In genomic region chr4:15043226-15043625, GRCh38 we compare ENCODE assay signal across 10 cellular contexts. TPM values are rescaled to one million over a fixed set of nuclear protein-coding genes. Genes with fewer than 3 reads are reported as not detected.
DNase-seq lines count a peak whose midpoint lies in the region; ATAC-seq and TF ChIP-seq lines count a peak whose summit lies in the region.
"Had no signal": no experiment of that assay in that cellular context is flagged by ENCODE, and none has a peak within 500 bp of the region (broad histone marks: within the 10 kb centered on the region; RNA-seq: fewer than 3 reads in every experiment).

No MANE protein-coding gene starts in this region.

- DNase-seq in Caco-2: peak in 1 of 2 experiments; percentile 2
- DNase-seq in NB4 (ENCODE audit: low read depth): peak; percentile 14
- peak; percentile 55 for DNase-seq in choroid plexus epithelial cell (ENCODE audit: low read depth)
- no peak for DNase-seq in neural crest cell (ENCODE audit: low read depth, low spot score)
- DNase-seq in HPDE6-E6E7 (ENCODE audit: extremely low spot score): no peak
- DNase-seq: left colon; stimulated activated CD4-positive, alpha-beta T cell treated with anti-CD3 and anti-CD28 coated beads, Interleukin-1b, Interleukin-23, amount 100 ng/mL, for 48 hours had no signal

- POLR2A ChIA-PET in Caco-2 (lab: Charles Lee): no interaction called here

- peaks cover 3% of the 10 kb centered on the region; the same call in 1 of the 2 replicates for H3K4me1 ChIP-seq in Caco-2

- no peaks in the 10 kb centered on the region for H3K9me3 ChIP-seq in Caco-2

- no peak for TF ChIP-seq POLR2A in NB4 (IDR thresholded peaks at IDR 0.05; ENCODE audit: extremely low read depth, insufficient read length)

- H3K36me3 Mint-ChIP-seq in Caco-2 (ENCODE audit: insufficient read depth, unreplicated experiment) (no peaks in the 10 kb centered on the region), neural crest cell (ENCODE audit: low read depth) (peaks cover 3% of the 10 kb centered on the region)

- H3K4me3 Mint-ChIP-seq in Caco-2 (ENCODE audit: unreplicated experiment) (no peak overlapping the region), neural crest cell (no peak overlapping the region)

- no peaks in the 10 kb centered on the region for H3K27me3 ChIP-seq in Caco-2 (replicated peaks; ENCODE audit: control insufficient read depth, insufficient read depth, low read length)

- intact Hi-C loops in Caco-2 (cut with micrococcal nuclease; ENCODE audit: unreplicated experiment): loop anchor here (1.0 kb wide), 2 partner anchors 119 to 154 kb away; no protein-coding TSS in a partner anchor

- BruUV-seq in Caco-2 (replicated peaks; lab: Mats Ljungman, UMichigan): no TSS peak

- H3K27me3 Mint-ChIP-seq in Caco-2 (ENCODE audit: insufficient read depth, unreplicated experiment) (no peaks in the 10 kb centered on the region), neural crest cell (ENCODE audit: low read depth) (no peaks in the 10 kb centered on the region)

- H3K4me3 ChIP-seq in Caco-2 (ENCODE audit: low read depth, low read length): no peak overlapping the region
- no peak overlapping the region for H3K4me3 ChIP-seq in NB4 (ENCODE audit: low read depth, low read length)
- H3K4me3 ChIP-seq in choroid plexus epithelial cell (ENCODE audit: low read depth, low read length): no peak overlapping the region

- no peaks in the 10 kb centered on the region for H3K4me1 Mint-ChIP-seq in Caco-2 (ENCODE audit: low read depth, unreplicated experiment)
- peaks cover 8% of the 10 kb centered on the region for H3K4me1 Mint-ChIP-seq in neural crest cell

- TF ChIP-seq CTCF in Caco-2 (IDR thresholded peaks at IDR 0.05; ENCODE audit: insufficient read depth in 1 of 2, low read depth in 1 of 2, low read length in 1 of 2, severe bottlenecking in 1 of 2, unreplicated experiment in 1 of 2) (peak; percentile 27 to 31), NB4 (IDR thresholded peaks at IDR 0.05; ENCODE audit: low read depth, low read length) (peak; percentile 7), choroid plexus epithelial cell (conservative IDR thresholded peaks at IDR 0.05; ENCODE audit: low read depth, low read length) (peak; percentile 52), neural crest cell (conservative IDR thresholded peaks at IDR 0.05) (peak; percentile 28)

- CTCF ChIA-PET in Caco-2 (lab: Charles Lee): no interaction called here

- ATAC-seq in HG02970 (IDR thresholded peaks at IDR 0.05; ENCODE audit: low FRiP score, unreplicated experiment): no peak
- no peak for ATAC-seq in HG03135 (IDR thresholded peaks at IDR 0.05; ENCODE audit: unreplicated experiment)
- ATAC-seq in HG03378 (IDR thresholded peaks at IDR 0.05; ENCODE audit: unreplicated experiment): no peak
- ATAC-seq: left colon had no signal

- H3K36me3 ChIP-seq in Caco-2 (ENCODE audit: control insufficient read depth, insufficient read depth, low read length): no peaks in the 10 kb centered on the region

- H3K9me3 Mint-ChIP-seq in Caco-2 (ENCODE audit: unreplicated experiment): no peaks in the 10 kb centered on the region
- no peaks in the 10 kb centered on the region for H3K9me3 Mint-ChIP-seq in neural crest cell

- H3K27ac Mint-ChIP-seq in Caco-2 (ENCODE audit: unreplicated experiment) (no peak overlapping the region), neural crest cell (ENCODE audit: unreplicated experiment) (no peak overlapping the region)

RNA-seq across cellular contexts. Expression of gene CPEB2, which starts 40.9 kb away (rescaled TPM):
- total RNA-seq in Caco-2 (2022) (0.18 and 0.28 TPM in 2 replicates), neural crest cell (4.7 and 5.1 TPM in 2 replicates)

Comparison
In these comparisons a context has a peak if more than half of its experiments do, and no peak if none do; other contexts are left out.
1. DNase-seq: peak in NB4 (single experiment) and choroid plexus epithelial cell (single experiment); none in neural crest cell (single experiment) and HPDE6-E6E7 (single experiment).
2. Peak in every context shown above with its lines, with median percentiles within 50 percentile points of each other: CTCF ChIP-seq.